ENCODE assay signal across 22 cellular contexts in genomic region chr12:18967814-18968213, GRCh38.
DNase-seq lines count a peak whose midpoint lies in the region; ATAC-seq and TF ChIP-seq lines count a peak whose summit lies in the region.
"Had no signal": no experiment of that assay in that cellular context is flagged by ENCODE, and none has a peak within 500 bp of the region (broad histone marks: within the 10 kb centered on the region; RNA-seq: fewer than 3 reads in every experiment).

No MANE protein-coding gene starts in this region.

- peak overlapping the region; percentile 96 for H3K27ac Mint-ChIP-seq in glutamatergic neuron (ENCODE audit: unreplicated experiment)
- H3K27ac Mint-ChIP-seq in WTC11 = no peak overlapping the region
- H3K27ac Mint-ChIP-seq: activated CD8-positive, alpha-beta T cell treated with anti-CD3 and anti-CD28 coated beads, Interleukin-2, amount 10 ng/mL, durations not matched to agents 7 days and 5 days; B cell; CD8-positive, alpha-beta memory T cell; neural progenitor cell; T-cell; type B pancreatic cell had no signal

- H3K9me3 Mint-ChIP-seq in glutamatergic neuron (ENCODE audit: unreplicated experiment) = peaks cover 4% of the 10 kb centered on the region
- H3K9me3 Mint-ChIP-seq in WTC11 = no peaks in the 10 kb centered on the region
- H3K9me3 Mint-ChIP-seq: neural progenitor cell, T-cell, type B pancreatic cell had no signal

- no peaks in the 10 kb centered on the region for H3K36me3 Mint-ChIP-seq in glutamatergic neuron (ENCODE audit: unreplicated experiment)
- H3K36me3 Mint-ChIP-seq in WTC11 = no peaks in the 10 kb centered on the region
- H3K36me3 Mint-ChIP-seq: CD8-positive, alpha-beta memory T cell; neural progenitor cell; T-cell; type B pancreatic cell had no signal

- TF ChIP-seq CTCF in VCaP (conservative IDR thresholded peaks at IDR 0.05) (no peak), glutamatergic neuron (IDR thresholded peaks at IDR 0.05; ENCODE audit: partially characterized antibody, unreplicated experiment) (no peak), WTC11 (IDR thresholded peaks at IDR 0.05) (no peak)

- H3K4me1 Mint-ChIP-seq in glutamatergic neuron (ENCODE audit: low read depth, unreplicated experiment) (peaks cover 44% of the 10 kb centered on the region), WTC11 (peaks cover 53% of the 10 kb centered on the region)
- H3K4me1 Mint-ChIP-seq: B cell; CD8-positive, alpha-beta memory T cell; T-cell had no signal

- H3K4me3 Mint-ChIP-seq in glutamatergic neuron (ENCODE audit: unreplicated experiment) (peak overlapping the region; percentile 63), WTC11 (no peak overlapping the region)
- H3K4me3 Mint-ChIP-seq: activated CD8-positive, alpha-beta T cell treated with anti-CD3 and anti-CD28 coated beads, Interleukin-2, amount 10 ng/mL, durations not matched to agents 7 days and 5 days; B cell; CD8-positive, alpha-beta memory T cell; neural progenitor cell; T-cell; type B pancreatic cell had no signal

- ATAC-seq in GM18502 (IDR thresholded peaks at IDR 0.05; ENCODE audit: poor library complexity, unreplicated experiment) (no peak), WTC11 (no peak)
- ATAC-seq: activated CD8-positive, alpha-beta T cell treated with anti-CD3 and anti-CD28 coated beads, Interleukin-2, amount 10 ng/mL, durations not matched to agents 7 days and 5 days; T-cell had no signal

- CTCF ChIA-PET in WTC11 (lab: Charles Lee) = no interaction called here

- H3K27ac ChIP-seq in VCaP = peak overlapping the region; percentile 8; the same call in 1 of the 2 replicates
- H3K27ac ChIP-seq: neural progenitor cell, Peyer's patch had no signal

- peaks cover 6% of the 10 kb centered on the region for H3K27me3 Mint-ChIP-seq in glutamatergic neuron (ENCODE audit: unreplicated experiment)
- H3K27me3 Mint-ChIP-seq in WTC11 (ENCODE audit: low read depth) = peaks cover 8% of the 10 kb centered on the region
- H3K27me3 Mint-ChIP-seq: B cell, T-cell, type B pancreatic cell had no signal

- DNase-seq in NCI-H2171 treated with DMSO at 0.1 percent for 48 hours (lab: John Stamatoyannopoulos, UW) = peak; percentile 19
- DNase-seq in NCI-H2171 (lab: John Stamatoyannopoulos, UW) = no peak
- no peak for DNase-seq in glutamatergic neuron
- DNase-seq in SKM-1 (lab: John Stamatoyannopoulos, UW; ENCODE audit: unreplicated experiment) = no peak
- DNase-seq in T1000 (lab: John Stamatoyannopoulos, UW) = no peak
- no peak for DNase-seq in WTC11 (ENCODE audit: low spot score)
- DNase-seq: activated CD8-positive, alpha-beta T cell treated with anti-CD3 and anti-CD28 coated beads, Interleukin-2, amount 10 ng/mL, durations not matched to agents 7 days and 5 days; activated naive CD4-positive, alpha-beta T cell; activated T-cell treated with anti-CD3 and anti-CD28 coated beads, Interleukin-2, amount 50 U/mL, for 1 hour; CD8-positive, alpha-beta memory T cell; DND-41; GOT3; islet precursor cell; MM.1S; NCI-H1436 treated with DMSO at 0.1 percent for 48 hours; Peyer's patch; T-cell had no signal

- POLR2A ChIA-PET in WTC11 (lab: Charles Lee) = no interaction called here

TF ChIP-seq in WTC11, 78 proteins besides CTCF, POLR2A, EP300 and RAD21 (continues in another document):
- TF ChIP-seq ZNF671 (CRISPR knock-in tag; IDR thresholded peaks at IDR 0.05) (no peak), PRDM15 (CRISPR knock-in tag; IDR thresholded peaks at IDR 0.05) (no peak), MYBL2 (CRISPR knock-in tag; IDR thresholded peaks at IDR 0.05) (no peak), PRRX2 (CRISPR knock-in tag; IDR thresholded peaks at IDR 0.05) (no peak), ZNF121 (CRISPR knock-in tag; IDR thresholded peaks at IDR 0.05) (no peak), SMAD3 (CRISPR knock-in tag; IDR thresholded peaks at IDR 0.05; ENCODE audit: borderline replicate concordance) (no peak), FOXP1 (CRISPR knock-in tag; IDR thresholded peaks at IDR 0.05; ENCODE audit: borderline replicate concordance) (no peak), ZNF423 (CRISPR knock-in tag; IDR thresholded peaks at IDR 0.05) (no peak), IRF2 (CRISPR knock-in tag; IDR thresholded peaks at IDR 0.05; ENCODE audit: borderline replicate concordance, low read depth) (no peak), CDX4 (CRISPR knock-in tag; IDR thresholded peaks at IDR 0.05; ENCODE audit: borderline replicate concordance) (no peak), USF1 (CRISPR knock-in tag; IDR thresholded peaks at IDR 0.05) (no peak), ZNF512 (CRISPR knock-in tag; IDR thresholded peaks at IDR 0.05; ENCODE audit: borderline replicate concordance) (no peak), USF2 (CRISPR knock-in tag; IDR thresholded peaks at IDR 0.05) (no peak), FOXP4 (CRISPR knock-in tag; IDR thresholded peaks at IDR 0.05) (no peak), ZNF416 (CRISPR knock-in tag; IDR thresholded peaks at IDR 0.05) (no peak), RORB (CRISPR knock-in tag; IDR thresholded peaks at IDR 0.05) (no peak), ZNF138 (CRISPR knock-in tag; conservative IDR thresholded peaks at IDR 0.05) (no peak)
